In genomic region chr1:49864597-49864996, GRCh38 we compare ENCODE assay signal across 23 cellular contexts.
"Had no signal": no experiment of that assay in that cellular context is flagged by ENCODE, and none has a peak within 500 bp of the region (broad histone marks: within the 10 kb centered on the region; RNA-seq: fewer than 3 reads in every experiment).

No MANE protein-coding gene starts in this region.

- H3K27ac ChIP-seq: brain microvascular endothelial cell, gastrocnemius medialis, ovary, prostate gland, thoracic aorta had no signal

- ATAC-seq: activated naive CD4-positive, alpha-beta T cell treated with anti-CD3 and anti-CD28 coated beads, Interleukin-2, amount 50 U/mL, for 72 hours; activated T-helper 17 cell treated with anti-CD3 and anti-CD28 coated beads, Interleukin-2, amount 50 U/mL, for 72 hours; effector memory CD8-positive, alpha-beta T cell; esophagus mucosa; gastrocnemius medialis; left ventricle myocardium superior; natural killer cell; WTC11 had no signal

- H3K27me3 ChIP-seq: brain microvascular endothelial cell, gastrocnemius medialis, ovary had no signal

- H3K9me3 ChIP-seq: gastrocnemius medialis, ovary, prostate gland, thoracic aorta had no signal

- H3K4me1 ChIP-seq: gastrocnemius medialis, prostate gland had no signal

- H3K36me3 ChIP-seq: brain microvascular endothelial cell, gastrocnemius medialis, ovary, prostate gland, thoracic aorta had no signal

- DNase-seq: activated CD4-positive, alpha-beta T cell treated with anti-CD3 and anti-CD28 coated beads, Interleukin-2, amount 50 U/mL, for 4 hours; activated CD8-positive, alpha-beta memory T cell treated with anti-CD3 and anti-CD28 coated beads for 24 hours; activated CD8-positive, alpha-beta memory T cell treated with anti-CD3 and anti-CD28 coated beads, Interleukin-2, amount 50 U/mL, for 4 hours; activated T-cell treated with anti-CD3 and anti-CD28 coated beads, Interleukin-2, amount 50 U/mL, for 24 hours; aorta; brain microvascular endothelial cell; central memory CD4-positive, alpha-beta T cell; effector memory CD8-positive, alpha-beta T cell; gastrocnemius medialis; hippocampal formation; left ventricle myocardium superior; midbrain; natural killer cell; ovary; stimulated activated CD4-positive, alpha-beta T cell treated with anti-CD3 and anti-CD28 coated beads, Interleukin-4, amount 100 ng/mL, for 1 hour; stimulated activated naive CD4-positive, alpha-beta T cell treated with Interleukin-2 at 50 U/mL for 16 hours; T-helper 9 cell had no signal

- H3K4me3 ChIP-seq: gastrocnemius medialis, ovary, prostate gland, thoracic aorta had no signal
